ENCODE assay signal across 1 cellular context in genomic region chr4:2075987-2076907, GRCh38.
A peak's percentile ranks its signal among the peaks of the same experiment; 100 is the strongest.
TF ChIP-seq lines count a peak whose summit lies in the region.

No MANE protein-coding gene starts in this region.

TF ChIP-seq in HepG2, 621 proteins besides CTCF, POLR2A, EP300 and RAD21 (continued from another document and continues in another):
- no peak for TF ChIP-seq SOX6 (IDR thresholded peaks at IDR 0.05)
- peak; percentile 63; the same call in 1 of the 2 replicates for TF ChIP-seq SOX6 (CRISPR knock-in tag; IDR thresholded peaks at IDR 0.05)
- TF ChIP-seq ZNF781 (CRISPR knock-in tag; IDR thresholded peaks at IDR 0.05; ENCODE audit: borderline replicate concordance, not compliant biosample characterization), result no peak
- no peak for TF ChIP-seq HCFC1 (IDR thresholded peaks at IDR 0.05; ENCODE audit: low read depth, low read length)
- no peak for TF ChIP-seq TP53 (CRISPR knock-in tag; conservative IDR thresholded peaks at IDR 0.05)
- no peak for TF ChIP-seq CSRNP1 (CRISPR knock-in tag; IDR thresholded peaks at IDR 0.05)
- TF ChIP-seq, protein P1, sequence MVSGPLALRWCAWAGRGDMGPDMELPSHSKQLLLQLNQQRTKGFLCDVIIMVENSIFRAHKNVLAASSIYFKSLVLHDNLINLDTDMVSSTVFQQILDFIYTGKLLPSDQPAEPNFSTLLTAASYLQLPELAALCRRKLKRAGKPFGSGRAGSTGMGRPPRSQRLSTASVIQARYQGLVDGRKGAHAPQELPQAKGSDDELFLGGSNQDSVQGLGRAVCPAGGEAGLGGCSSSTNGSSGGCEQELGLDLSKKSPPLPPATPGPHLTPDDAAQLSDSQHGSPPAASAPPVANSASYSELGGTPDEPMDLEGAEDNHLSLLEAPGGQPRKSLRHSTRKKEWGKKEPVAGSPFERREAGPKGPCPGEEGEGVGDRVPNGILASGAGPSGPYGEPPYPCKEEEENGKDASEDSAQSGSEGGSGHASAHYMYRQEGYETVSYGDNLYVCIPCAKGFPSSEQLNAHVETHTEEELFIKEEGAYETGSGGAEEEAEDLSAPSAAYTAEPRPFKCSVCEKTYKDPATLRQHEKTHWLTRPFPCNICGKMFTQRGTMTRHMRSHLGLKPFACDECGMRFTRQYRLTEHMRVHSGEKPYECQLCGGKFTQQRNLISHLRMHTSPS (CRISPR knock-in tag; IDR thresholded peaks at IDR 0.05; ENCODE audit: low read depth), result peak; percentile 91
- TF ChIP-seq NAIF1 (CRISPR knock-in tag; IDR thresholded peaks at IDR 0.05; ENCODE audit: borderline replicate concordance), result no peak
- TF ChIP-seq ZNF772 (CRISPR knock-in tag; IDR thresholded peaks at IDR 0.05), result no peak
- TF ChIP-seq, protein P2, sequence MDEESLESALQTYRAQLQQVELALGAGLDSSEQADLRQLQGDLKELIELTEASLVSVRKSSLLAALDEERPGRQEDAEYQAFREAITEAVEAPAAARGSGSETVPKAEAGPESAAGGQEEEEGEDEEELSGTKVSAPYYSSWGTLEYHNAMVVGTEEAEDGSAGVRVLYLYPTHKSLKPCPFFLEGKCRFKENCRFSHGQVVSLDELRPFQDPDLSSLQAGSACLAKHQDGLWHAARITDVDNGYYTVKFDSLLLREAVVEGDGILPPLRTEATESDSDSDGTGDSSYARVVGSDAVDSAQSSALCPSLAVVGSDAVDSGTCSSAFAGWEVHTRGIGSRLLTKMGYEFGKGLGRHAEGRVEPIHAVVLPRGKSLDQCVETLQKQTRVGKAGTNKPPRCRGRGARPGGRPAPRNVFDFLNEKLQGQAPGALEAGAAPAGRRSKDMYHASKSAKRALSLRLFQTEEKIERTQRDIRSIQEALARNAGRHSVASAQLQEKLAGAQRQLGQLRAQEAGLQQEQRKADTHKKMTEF (CRISPR knock-in tag; IDR thresholded peaks at IDR 0.05), result no peak
- 0 out of 2 replicates have a peak, but pooled peaks have one; percentile 4 for TF ChIP-seq ZNF281 (CRISPR knock-in tag; IDR thresholded peaks at IDR 0.05; ENCODE audit: borderline replicate concordance)
- no peak for TF ChIP-seq ZNF879 (CRISPR knock-in tag; IDR thresholded peaks at IDR 0.05)
- peak; percentile 24; the same call in 1 of the 2 replicates for TF ChIP-seq GABPB1 (CRISPR knock-in tag; IDR thresholded peaks at IDR 0.05)
- 0 out of 2 replicates have a peak, but pooled peaks have one; percentile 20 for TF ChIP-seq ZNF350 (CRISPR knock-in tag; IDR thresholded peaks at IDR 0.05; ENCODE audit: borderline replicate concordance, low read depth)
- TF ChIP-seq GLI4 (CRISPR knock-in tag; IDR thresholded peaks at IDR 0.05; ENCODE audit: borderline replicate concordance), result no peak
- no peak for TF ChIP-seq ZNF276 (CRISPR knock-in tag; IDR thresholded peaks at IDR 0.05; ENCODE audit: low read depth)
- no peak for TF ChIP-seq NFIB (CRISPR knock-in tag; IDR thresholded peaks at IDR 0.05; ENCODE audit: borderline replicate concordance)
- no peak for TF ChIP-seq IRX3 (CRISPR knock-in tag; IDR thresholded peaks at IDR 0.05; ENCODE audit: borderline replicate concordance, low read depth)
- peak; percentile 89 for TF ChIP-seq ETV5 (CRISPR knock-in tag; IDR thresholded peaks at IDR 0.05; ENCODE audit: borderline replicate concordance)
- no peak for TF ChIP-seq IKZF1 (IDR thresholded peaks at IDR 0.05)
- TF ChIP-seq PRPF4 (IDR thresholded peaks at IDR 0.05; ENCODE audit: low read depth, low read length, poor library complexity, severe bottlenecking), result no peak
- TF ChIP-seq ZNF558 (CRISPR knock-in tag; IDR thresholded peaks at IDR 0.05; ENCODE audit: borderline replicate concordance), result no peak
- no peak for TF ChIP-seq DR1 (CRISPR knock-in tag; IDR thresholded peaks at IDR 0.05)
- TF ChIP-seq CCAR2 (optimal IDR thresholded peaks at IDR 0.05; ENCODE audit: low read depth, low read length), result no peak
- no peak for TF ChIP-seq IKZF4 (CRISPR knock-in tag; IDR thresholded peaks at IDR 0.05; ENCODE audit: borderline replicate concordance, low read depth, not compliant biosample characterization)
- TF ChIP-seq THRA (CRISPR knock-in tag; IDR thresholded peaks at IDR 0.05; ENCODE audit: borderline replicate concordance), result peak; percentile 51; the same call in 1 of the 2 replicates
- TF ChIP-seq ARHGAP35 (CRISPR knock-in tag; IDR thresholded peaks at IDR 0.05; ENCODE audit: borderline replicate concordance), result no peak
- peak; percentile 65; the same call in 1 of the 2 replicates for TF ChIP-seq MTA1 (CRISPR knock-in tag; IDR thresholded peaks at IDR 0.05; ENCODE audit: borderline replicate concordance)
- TF ChIP-seq THAP7 (CRISPR knock-in tag; IDR thresholded peaks at IDR 0.05), result no peak
- TF ChIP-seq, protein P3, sequence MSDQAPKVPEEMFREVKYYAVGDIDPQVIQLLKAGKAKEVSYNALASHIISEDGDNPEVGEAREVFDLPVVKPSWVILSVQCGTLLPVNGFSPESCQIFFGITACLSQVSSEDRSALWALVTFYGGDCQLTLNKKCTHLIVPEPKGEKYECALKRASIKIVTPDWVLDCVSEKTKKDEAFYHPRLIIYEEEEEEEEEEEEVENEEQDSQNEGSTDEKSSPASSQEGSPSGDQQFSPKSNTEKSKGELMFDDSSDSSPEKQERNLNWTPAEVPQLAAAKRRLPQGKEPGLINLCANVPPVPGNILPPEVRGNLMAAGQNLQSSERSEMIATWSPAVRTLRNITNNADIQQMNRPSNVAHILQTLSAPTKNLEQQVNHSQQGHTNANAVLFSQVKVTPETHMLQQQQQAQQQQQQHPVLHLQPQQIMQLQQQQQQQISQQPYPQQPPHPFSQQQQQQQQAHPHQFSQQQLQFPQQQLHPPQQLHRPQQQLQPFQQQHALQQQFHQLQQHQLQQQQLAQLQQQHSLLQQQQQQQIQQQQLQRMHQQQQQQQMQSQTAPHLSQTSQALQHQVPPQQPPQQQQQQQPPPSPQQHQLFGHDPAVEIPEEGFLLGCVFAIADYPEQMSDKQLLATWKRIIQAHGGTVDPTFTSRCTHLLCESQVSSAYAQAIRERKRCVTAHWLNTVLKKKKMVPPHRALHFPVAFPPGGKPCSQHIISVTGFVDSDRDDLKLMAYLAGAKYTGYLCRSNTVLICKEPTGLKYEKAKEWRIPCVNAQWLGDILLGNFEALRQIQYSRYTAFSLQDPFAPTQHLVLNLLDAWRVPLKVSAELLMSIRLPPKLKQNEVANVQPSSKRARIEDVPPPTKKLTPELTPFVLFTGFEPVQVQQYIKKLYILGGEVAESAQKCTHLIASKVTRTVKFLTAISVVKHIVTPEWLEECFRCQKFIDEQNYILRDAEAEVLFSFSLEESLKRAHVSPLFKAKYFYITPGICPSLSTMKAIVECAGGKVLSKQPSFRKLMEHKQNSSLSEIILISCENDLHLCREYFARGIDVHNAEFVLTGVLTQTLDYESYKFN (CRISPR knock-in tag; conservative IDR thresholded peaks at IDR 0.05), result peak; percentile 76
- no peak for TF ChIP-seq HDAC2 (CRISPR knock-in tag; IDR thresholded peaks at IDR 0.05)
- TF ChIP-seq SP5 (CRISPR knock-in tag; IDR thresholded peaks at IDR 0.05; ENCODE audit: borderline replicate concordance, low read depth), result 0 out of 2 replicates have a peak, but pooled peaks have one; percentile 61
- no peak for TF ChIP-seq ZNF543 (CRISPR knock-in tag; IDR thresholded peaks at IDR 0.05)
- no peak for TF ChIP-seq ASH2L (IDR thresholded peaks at IDR 0.05; ENCODE audit: insufficient read length, low read depth, low read length)
- TF ChIP-seq PREB (CRISPR knock-in tag; IDR thresholded peaks at IDR 0.05), result no peak
- no peak for TF ChIP-seq ATF6 (CRISPR knock-in tag; conservative IDR thresholded peaks at IDR 0.05)
- TF ChIP-seq KLF12 (CRISPR knock-in tag; IDR thresholded peaks at IDR 0.05; ENCODE audit: borderline replicate concordance), result no peak
